8 cellular contexts compared by ENCODE assay signal in the genomic region with DNA sequence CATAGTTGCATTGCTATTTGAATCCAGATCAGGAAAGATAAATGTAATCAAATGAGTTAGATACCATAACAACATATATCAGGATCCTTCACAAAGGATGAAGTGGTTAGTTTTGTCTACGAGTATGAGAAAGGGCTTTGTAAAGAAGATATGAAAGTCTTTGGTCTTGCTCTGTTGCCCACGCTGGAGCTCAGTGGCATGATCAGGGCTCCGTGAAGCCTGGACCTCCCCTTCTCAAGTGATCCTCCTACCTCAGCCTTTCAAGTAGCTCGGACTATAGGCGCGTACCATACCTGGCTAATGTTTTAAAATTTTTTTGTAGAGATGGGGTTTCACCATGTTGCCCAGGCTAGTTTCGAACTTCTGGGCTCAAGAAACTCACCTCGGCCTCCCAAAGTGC. TPM values are rescaled to one million over a fixed set of nuclear protein-coding genes. Genes with fewer than 3 reads are reported as not detected.
DNase-seq lines count a peak whose midpoint lies in the region; ATAC-seq, FAIRE-seq and TF ChIP-seq lines count a peak whose summit lies in the region.

No MANE protein-coding gene starts in this region.

- H3K36me3 ChIP-seq in A673 (ENCODE audit: insufficient read depth, low read length, poor library complexity, severe bottlenecking): peaks cover 32% of the 10 kb centered on the region

- no peak for TF ChIP-seq CTCF in A673 (conservative IDR thresholded peaks at IDR 0.05; ENCODE audit: low read depth, low read length)
- TF ChIP-seq CTCF in NB4 (IDR thresholded peaks at IDR 0.05; ENCODE audit: low read depth, low read length): no peak

- POLR2A ChIA-PET in A673 (lab: Charles Lee; ENCODE audit: low non-redundant PET): no interaction called here

- BruUV-seq in A673 (replicated peaks; lab: Mats Ljungman, UMichigan): no TSS peak

- H3K4me3 ChIP-seq in A673 (ENCODE audit: low read depth, low read length, poor library complexity, severe bottlenecking) (peak overlapping the region; percentile 95), NB4 (ENCODE audit: low read depth, low read length) (peak overlapping the region; percentile 87)

- DNase-seq in A673 (ENCODE audit: low spot score): no peak
- no peak for DNase-seq in GM19239 (ENCODE audit: insufficient read length, low spot score)
- DNase-seq in NB4 (ENCODE audit: low read depth): no peak
- peak; percentile 19 for DNase-seq in germinal center (ENCODE audit: low spot score)
- DNase-seq in GDM1 (lab: John Stamatoyannopoulos, UW): no peak
- no peak for DNase-seq in stimulated activated CD4-positive, alpha-beta T cell treated with anti-CD3 and anti-CD28 coated beads, Interleukin-4, amount 100 ng/mL, for 24 hours
- DNase-seq in NCI-H226: no peak
- DNase-seq in left cardiac atrium: no peak

- no peaks in the 10 kb centered on the region for H3K27me3 ChIP-seq in A673 (replicated peaks; ENCODE audit: insufficient read depth, low read depth, low read length, poor library complexity)

- H3K4me1 ChIP-seq in A673 (ENCODE audit: insufficient read depth, low read length, poor library complexity, severe bottlenecking): peaks cover 30% of the 10 kb centered on the region

- no peak for TF ChIP-seq POLR2A in NB4 (IDR thresholded peaks at IDR 0.05; ENCODE audit: extremely low read depth, insufficient read length)

- CTCF ChIA-PET in A673 (lab: Charles Lee): no interaction called here

- intact Hi-C loops in A673 (cut with micrococcal nuclease; ENCODE audit: unreplicated experiment): no loop called here
- intact Hi-C loops in left cardiac atrium (cut with DNase I): no loop called here

- H3K27ac ChIP-seq in A673 (ENCODE audit: low read depth, low read length, poor library complexity, severe bottlenecking): no peak overlapping the region

- ATAC-seq in left cardiac atrium: no peak

- FAIRE-seq in GM19239 (lab: Jason Lieb, UNC): peak; percentile 70

- no peaks in the 10 kb centered on the region for H3K9me3 ChIP-seq in A673 (ENCODE audit: low read depth, low read length, poor library complexity, severe bottlenecking)

RNA-seq across cellular contexts. Expression of a gene that starts 1.8 kb away (rescaled TPM):
- total RNA-seq in A673 (2021): 26.4 and 26.5 TPM in 2 replicates
- total RNA-seq in left cardiac atrium: 10 to 100 TPM; 12.3 to 21.0 TPM
